In the genomic region with DNA sequence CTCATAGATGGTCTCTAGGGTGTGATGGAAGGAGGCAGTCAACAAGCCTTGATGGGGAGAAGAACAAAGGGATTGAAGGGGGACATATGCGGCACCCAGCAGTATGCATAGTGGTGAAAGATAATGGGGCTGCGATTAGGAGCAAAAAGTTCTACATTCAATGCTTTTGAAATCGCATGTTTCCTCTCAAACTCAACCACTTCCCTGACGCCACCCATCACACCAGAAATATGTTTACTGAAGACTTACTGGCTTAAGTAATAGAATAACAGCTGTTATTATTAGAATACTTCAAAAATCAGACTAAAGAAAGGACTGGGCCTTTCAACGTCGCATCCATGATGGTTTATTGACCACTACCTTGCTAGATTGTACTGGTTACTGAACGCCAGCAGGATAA, we compare ENCODE assay signal across 2 cellular contexts.
TF ChIP-seq lines count a peak whose summit lies in the region.

No MANE protein-coding gene starts in this region.

TF ChIP-seq in GM23338, 12 proteins besides CTCF, POLR2A, EP300 and RAD21:
- TF ChIP-seq, protein P1, sequence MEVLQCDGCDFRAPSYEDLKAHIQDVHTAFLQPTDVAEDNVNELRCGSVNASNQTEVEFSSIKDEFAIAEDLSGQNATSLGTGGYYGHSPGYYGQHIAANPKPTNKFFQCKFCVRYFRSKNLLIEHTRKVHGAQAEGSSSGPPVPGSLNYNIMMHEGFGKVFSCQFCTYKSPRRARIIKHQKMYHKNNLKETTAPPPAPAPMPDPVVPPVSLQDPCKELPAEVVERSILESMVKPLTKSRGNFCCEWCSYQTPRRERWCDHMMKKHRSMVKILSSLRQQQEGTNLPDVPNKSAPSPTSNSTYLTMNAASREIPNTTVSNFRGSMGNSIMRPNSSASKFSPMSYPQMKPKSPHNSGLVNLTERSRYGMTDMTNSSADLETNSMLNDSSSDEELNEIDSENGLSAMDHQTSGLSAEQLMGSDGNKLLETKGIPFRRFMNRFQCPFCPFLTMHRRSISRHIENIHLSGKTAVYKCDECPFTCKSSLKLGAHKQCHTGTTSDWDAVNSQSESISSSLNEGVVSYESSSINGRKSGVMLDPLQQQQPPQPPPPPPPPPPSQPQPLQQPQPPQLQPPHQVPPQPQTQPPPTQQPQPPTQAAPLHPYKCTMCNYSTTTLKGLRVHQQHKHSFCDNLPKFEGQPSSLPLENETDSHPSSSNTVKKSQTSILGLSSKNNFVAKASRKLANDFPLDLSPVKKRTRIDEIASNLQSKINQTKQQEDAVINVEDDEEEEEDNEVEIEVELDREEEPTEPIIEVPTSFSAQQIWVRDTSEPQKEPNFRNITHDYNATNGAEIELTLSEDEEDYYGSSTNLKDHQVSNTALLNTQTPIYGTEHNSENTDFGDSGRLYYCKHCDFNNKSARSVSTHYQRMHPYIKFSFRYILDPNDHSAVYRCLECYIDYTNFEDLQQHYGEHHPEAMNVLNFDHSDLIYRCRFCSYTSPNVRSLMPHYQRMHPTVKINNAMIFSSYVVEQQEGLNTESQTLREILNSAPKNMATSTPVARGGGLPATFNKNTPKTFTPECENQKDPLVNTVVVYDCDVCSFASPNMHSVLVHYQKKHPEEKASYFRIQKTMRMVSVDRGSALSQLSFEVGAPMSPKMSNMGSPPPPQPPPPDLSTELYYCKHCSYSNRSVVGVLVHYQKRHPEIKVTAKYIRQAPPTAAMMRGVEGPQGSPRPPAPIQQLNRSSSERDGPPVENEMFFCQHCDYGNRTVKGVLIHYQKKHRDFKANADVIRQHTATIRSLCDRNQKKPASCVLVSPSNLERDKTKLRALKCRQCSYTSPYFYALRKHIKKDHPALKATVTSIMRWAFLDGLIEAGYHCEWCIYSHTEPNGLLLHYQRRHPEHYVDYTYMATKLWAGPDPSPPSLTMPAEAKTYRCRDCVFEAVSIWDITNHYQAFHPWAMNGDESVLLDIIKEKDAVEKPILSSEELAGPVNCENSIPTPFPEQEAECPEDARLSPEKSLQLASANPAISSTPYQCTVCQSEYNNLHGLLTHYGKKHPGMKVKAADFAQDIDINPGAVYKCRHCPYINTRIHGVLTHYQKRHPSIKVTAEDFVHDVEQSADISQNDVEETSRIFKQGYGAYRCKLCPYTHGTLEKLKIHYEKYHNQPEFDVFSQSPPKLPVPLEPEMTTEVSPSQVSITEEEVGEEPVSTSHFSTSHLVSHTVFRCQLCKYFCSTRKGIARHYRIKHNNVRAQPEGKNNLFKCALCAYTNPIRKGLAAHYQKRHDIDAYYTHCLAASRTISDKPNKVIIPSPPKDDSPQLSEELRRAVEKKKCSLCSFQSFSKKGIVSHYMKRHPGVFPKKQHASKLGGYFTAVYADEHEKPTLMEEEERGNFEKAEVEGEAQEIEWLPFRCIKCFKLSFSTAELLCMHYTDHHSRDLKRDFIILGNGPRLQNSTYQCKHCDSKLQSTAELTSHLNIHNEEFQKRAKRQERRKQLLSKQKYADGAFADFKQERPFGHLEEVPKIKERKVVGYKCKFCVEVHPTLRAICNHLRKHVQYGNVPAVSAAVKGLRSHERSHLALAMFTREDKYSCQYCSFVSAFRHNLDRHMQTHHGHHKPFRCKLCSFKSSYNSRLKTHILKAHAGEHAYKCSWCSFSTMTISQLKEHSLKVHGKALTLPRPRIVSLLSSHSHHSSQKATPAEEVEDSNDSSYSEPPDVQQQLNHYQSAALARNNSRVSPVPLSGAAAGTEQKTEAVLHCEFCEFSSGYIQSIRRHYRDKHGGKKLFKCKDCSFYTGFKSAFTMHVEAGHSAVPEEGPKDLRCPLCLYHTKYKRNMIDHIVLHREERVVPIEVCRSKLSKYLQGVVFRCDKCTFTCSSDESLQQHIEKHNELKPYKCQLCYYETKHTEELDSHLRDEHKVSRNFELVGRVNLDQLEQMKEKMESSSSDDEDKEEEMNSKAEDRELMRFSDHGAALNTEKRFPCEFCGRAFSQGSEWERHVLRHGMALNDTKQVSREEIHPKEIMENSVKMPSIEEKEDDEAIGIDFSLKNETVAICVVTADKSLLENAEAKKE (CRISPR knock-in tag; IDR thresholded peaks at IDR 0.05): peak; percentile 84; the same call in 1 of the 2 replicates
- no peak for TF ChIP-seq ZNF331 (CRISPR knock-in tag; IDR thresholded peaks at IDR 0.05; ENCODE audit: low read depth)

TF ChIP-seq in WTC11, 78 proteins besides CTCF, POLR2A, EP300 and RAD21 (continued from another document):
- TF ChIP-seq AR (CRISPR knock-in tag; IDR thresholded peaks at IDR 0.05) (no peak), ZNF121 (CRISPR knock-in tag; IDR thresholded peaks at IDR 0.05) (no peak), RELA (CRISPR knock-in tag; IDR thresholded peaks at IDR 0.05; ENCODE audit: borderline replicate concordance) (no peak), ZNF232 (CRISPR knock-in tag; IDR thresholded peaks at IDR 0.05) (no peak), USF1 (CRISPR knock-in tag; IDR thresholded peaks at IDR 0.05) (no peak), CREB1 (CRISPR knock-in tag; IDR thresholded peaks at IDR 0.05) (no peak), NR3C1 (CRISPR knock-in tag; conservative IDR thresholded peaks at IDR 0.05; ENCODE audit: low read depth) (no peak), CDX4 (CRISPR knock-in tag; IDR thresholded peaks at IDR 0.05; ENCODE audit: borderline replicate concordance) (no peak), TEAD1 (CRISPR knock-in tag; IDR thresholded peaks at IDR 0.05) (no peak)
- TF ChIP-seq, protein P2, sequence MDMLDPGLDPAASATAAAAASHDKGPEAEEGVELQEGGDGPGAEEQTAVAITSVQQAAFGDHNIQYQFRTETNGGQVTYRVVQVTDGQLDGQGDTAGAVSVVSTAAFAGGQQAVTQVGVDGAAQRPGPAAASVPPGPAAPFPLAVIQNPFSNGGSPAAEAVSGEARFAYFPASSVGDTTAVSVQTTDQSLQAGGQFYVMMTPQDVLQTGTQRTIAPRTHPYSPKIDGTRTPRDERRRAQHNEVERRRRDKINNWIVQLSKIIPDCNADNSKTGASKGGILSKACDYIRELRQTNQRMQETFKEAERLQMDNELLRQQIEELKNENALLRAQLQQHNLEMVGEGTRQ (CRISPR knock-in tag; IDR thresholded peaks at IDR 0.05): no peak
- TF ChIP-seq, protein P3, sequence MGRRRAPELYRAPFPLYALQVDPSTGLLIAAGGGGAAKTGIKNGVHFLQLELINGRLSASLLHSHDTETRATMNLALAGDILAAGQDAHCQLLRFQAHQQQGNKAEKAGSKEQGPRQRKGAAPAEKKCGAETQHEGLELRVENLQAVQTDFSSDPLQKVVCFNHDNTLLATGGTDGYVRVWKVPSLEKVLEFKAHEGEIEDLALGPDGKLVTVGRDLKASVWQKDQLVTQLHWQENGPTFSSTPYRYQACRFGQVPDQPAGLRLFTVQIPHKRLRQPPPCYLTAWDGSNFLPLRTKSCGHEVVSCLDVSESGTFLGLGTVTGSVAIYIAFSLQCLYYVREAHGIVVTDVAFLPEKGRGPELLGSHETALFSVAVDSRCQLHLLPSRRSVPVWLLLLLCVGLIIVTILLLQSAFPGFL (CRISPR knock-in tag; IDR thresholded peaks at IDR 0.05; ENCODE audit: borderline replicate concordance): no peak
- TF ChIP-seq, protein P4, sequence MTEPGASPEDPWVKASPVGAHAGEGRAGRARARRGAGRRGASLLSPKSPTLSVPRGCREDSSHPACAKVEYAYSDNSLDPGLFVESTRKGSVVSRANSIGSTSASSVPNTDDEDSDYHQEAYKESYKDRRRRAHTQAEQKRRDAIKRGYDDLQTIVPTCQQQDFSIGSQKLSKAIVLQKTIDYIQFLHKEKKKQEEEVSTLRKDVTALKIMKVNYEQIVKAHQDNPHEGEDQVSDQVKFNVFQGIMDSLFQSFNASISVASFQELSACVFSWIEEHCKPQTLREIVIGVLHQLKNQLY (CRISPR knock-in tag; IDR thresholded peaks at IDR 0.05): no peak
- TF ChIP-seq, protein P5, sequence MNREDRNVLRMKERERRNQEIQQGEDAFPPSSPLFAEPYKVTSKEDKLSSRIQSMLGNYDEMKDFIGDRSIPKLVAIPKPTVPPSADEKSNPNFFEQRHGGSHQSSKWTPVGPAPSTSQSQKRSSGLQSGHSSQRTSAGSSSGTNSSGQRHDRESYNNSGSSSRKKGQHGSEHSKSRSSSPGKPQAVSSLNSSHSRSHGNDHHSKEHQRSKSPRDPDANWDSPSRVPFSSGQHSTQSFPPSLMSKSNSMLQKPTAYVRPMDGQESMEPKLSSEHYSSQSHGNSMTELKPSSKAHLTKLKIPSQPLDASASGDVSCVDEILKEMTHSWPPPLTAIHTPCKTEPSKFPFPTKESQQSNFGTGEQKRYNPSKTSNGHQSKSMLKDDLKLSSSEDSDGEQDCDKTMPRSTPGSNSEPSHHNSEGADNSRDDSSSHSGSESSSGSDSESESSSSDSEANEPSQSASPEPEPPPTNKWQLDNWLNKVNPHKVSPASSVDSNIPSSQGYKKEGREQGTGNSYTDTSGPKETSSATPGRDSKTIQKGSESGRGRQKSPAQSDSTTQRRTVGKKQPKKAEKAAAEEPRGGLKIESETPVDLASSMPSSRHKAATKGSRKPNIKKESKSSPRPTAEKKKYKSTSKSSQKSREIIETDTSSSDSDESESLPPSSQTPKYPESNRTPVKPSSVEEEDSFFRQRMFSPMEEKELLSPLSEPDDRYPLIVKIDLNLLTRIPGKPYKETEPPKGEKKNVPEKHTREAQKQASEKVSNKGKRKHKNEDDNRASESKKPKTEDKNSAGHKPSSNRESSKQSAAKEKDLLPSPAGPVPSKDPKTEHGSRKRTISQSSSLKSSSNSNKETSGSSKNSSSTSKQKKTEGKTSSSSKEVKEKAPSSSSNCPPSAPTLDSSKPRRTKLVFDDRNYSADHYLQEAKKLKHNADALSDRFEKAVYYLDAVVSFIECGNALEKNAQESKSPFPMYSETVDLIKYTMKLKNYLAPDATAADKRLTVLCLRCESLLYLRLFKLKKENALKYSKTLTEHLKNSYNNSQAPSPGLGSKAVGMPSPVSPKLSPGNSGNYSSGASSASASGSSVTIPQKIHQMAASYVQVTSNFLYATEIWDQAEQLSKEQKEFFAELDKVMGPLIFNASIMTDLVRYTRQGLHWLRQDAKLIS (CRISPR knock-in tag; IDR thresholded peaks at IDR 0.05; ENCODE audit: borderline replicate concordance): no peak
